14 cellular contexts compared by ENCODE assay signal in the genomic region with DNA sequence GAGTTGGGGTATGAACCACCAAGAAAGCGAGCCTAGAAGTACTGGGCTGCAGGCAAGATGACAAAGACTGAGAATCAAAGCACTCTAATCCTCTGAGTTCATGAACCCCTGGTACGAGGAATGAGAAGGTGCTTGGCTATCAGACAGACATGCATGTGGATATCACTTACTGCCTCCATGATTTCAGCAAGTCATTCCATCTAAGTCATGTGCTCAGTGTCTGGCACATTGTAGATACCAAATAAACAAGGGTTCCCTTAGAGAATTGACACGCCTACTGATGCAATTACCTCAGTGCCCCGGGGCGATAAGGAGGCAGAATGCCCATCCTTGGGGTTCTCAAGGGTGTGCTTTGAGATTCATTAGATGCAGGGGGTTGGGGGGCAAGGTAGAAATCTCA.
DNase-seq lines count a peak whose midpoint lies in the region; ATAC-seq, FAIRE-seq and TF ChIP-seq lines count a peak whose summit lies in the region.
"Had no signal": no experiment of that assay in that cellular context is flagged by ENCODE, and none has a peak within 500 bp of the region (broad histone marks: within the 10 kb centered on the region; RNA-seq: fewer than 3 reads in every experiment).

No MANE protein-coding gene starts in this region.

- in situ Hi-C loops in gastrocnemius medialis (cut with MboI; ENCODE audit: low sequenced_read_pairs in 4 of 4), result loop anchor here in 1 of 4 donors (10.0 kb wide), 1 partner anchor 67 kb away; no protein-coding TSS in a partner anchor

- H3K9me3 ChIP-seq in SJCRH30 (replicated peaks), result peaks cover 8% of the 10 kb centered on the region
- H3K9me3 ChIP-seq in heart left ventricle, result peaks cover 0 to 4% (median 0%) of the 10 kb centered on the region in 12 donors
- H3K9me3 ChIP-seq in gastrocnemius medialis, result no peaks in the 10 kb centered on the region
- H3K9me3 ChIP-seq: thoracic aorta had no signal

- peak overlapping the region; percentile 33; the same call in 1 of the 2 replicates for H3K27ac ChIP-seq in SJCRH30
- peak overlapping the region in 5 of 12 donors; percentile 37 to 86 (median 60) for H3K27ac ChIP-seq in heart left ventricle
- H3K27ac ChIP-seq in gastrocnemius medialis, result peak overlapping the region; percentile 89 to 98 (median 98)
- H3K27ac ChIP-seq: thoracic aorta had no signal

- no peak for FAIRE-seq in RCC 7860 (lab: Jason Lieb, UNC)
- FAIRE-seq: GM12892 had no signal

- H3K36me3 ChIP-seq in SJCRH30, result no peaks in the 10 kb centered on the region
- H3K36me3 ChIP-seq in heart left ventricle, result no peaks in the 10 kb centered on the region
- no peaks in the 10 kb centered on the region for H3K36me3 ChIP-seq in gastrocnemius medialis
- H3K36me3 ChIP-seq: thoracic aorta had no signal

- TF ChIP-seq POLR2A in heart left ventricle (IDR thresholded peaks at IDR 0.05) (no peak), gastrocnemius medialis (IDR thresholded peaks at IDR 0.05) (peak in 1 of 2 donors; percentile 48)

- no peaks in the 10 kb centered on the region for H3K4me1 Mint-ChIP-seq in HFFc6 (ENCODE audit: low read depth)
- H3K4me1 Mint-ChIP-seq: activated naive CD8-positive, alpha-beta T cell treated with anti-CD3 and anti-CD28 coated beads, Interleukin-2, amount 10 ng/mL, durations not matched to agents 7 days and 5 days had no signal

- H3K4me3 Mint-ChIP-seq in HFFc6, result no peak overlapping the region
- H3K4me3 Mint-ChIP-seq: activated naive CD8-positive, alpha-beta T cell treated with anti-CD3 and anti-CD28 coated beads, Interleukin-2, amount 10 ng/mL, durations not matched to agents 7 days and 5 days; H9 had no signal

- TF ChIP-seq CTCF in HFFc6 (IDR thresholded peaks at IDR 0.05) (no peak), heart left ventricle (IDR thresholded peaks at IDR 0.05) (no peak), gastrocnemius medialis (IDR thresholded peaks at IDR 0.05 in 4 of 5, conservative IDR thresholded peaks at IDR 0.05 in 1 of 5) (no peak)

- no peak overlapping the region for H3K27ac Mint-ChIP-seq in HFFc6
- H3K27ac Mint-ChIP-seq: activated naive CD8-positive, alpha-beta T cell treated with anti-CD3 and anti-CD28 coated beads, Interleukin-2, amount 10 ng/mL, durations not matched to agents 7 days and 5 days had no signal

- intact Hi-C loops in heart left ventricle (cut with DNase I) (loop anchor here in 1 of 10 donors (5.0 kb wide), 1 partner anchor 130 kb away; no protein-coding TSS in a partner anchor), gastrocnemius medialis (cut with DNase I; ENCODE audit: low total_unique reads) (no loop called here)

- H3K4me3 ChIP-seq in SJCRH30 (no peak overlapping the region), heart left ventricle (no peak overlapping the region), gastrocnemius medialis (no peak overlapping the region)
- H3K4me3 ChIP-seq: thoracic aorta had no signal

- ATAC-seq in heart left ventricle (peak; percentile 44 to 82 (median 68)), gastrocnemius medialis (peak; percentile 43 to 45), GM19395 (IDR thresholded peaks at IDR 0.05; ENCODE audit: unreplicated experiment) (no peak)

- H3K27me3 Mint-ChIP-seq in HFFc6 (ENCODE audit: insufficient read depth), result peaks cover 13% of the 10 kb centered on the region

- no peaks in the 10 kb centered on the region for H3K9me3 Mint-ChIP-seq in HFFc6
- H3K9me3 Mint-ChIP-seq: activated naive CD8-positive, alpha-beta T cell treated with anti-CD3 and anti-CD28 coated beads, Interleukin-2, amount 10 ng/mL, durations not matched to agents 7 days and 5 days had no signal

- DNase-seq in HFFc6, result peak; percentile 20
- DNase-seq in SJCRH30, result peak; percentile 40 to 57
- no peak for DNase-seq in heart left ventricle
- DNase-seq in gastrocnemius medialis, result peak; percentile 61 to 63
- DNase-seq in SKM-1 treated with dmso at 0.1 percent for 144 hours (lab: John Stamatoyannopoulos, UW; ENCODE audit: unreplicated experiment), result no peak
- DNase-seq in RCC 7860 (ENCODE audit: low spot score), result no peak
- DNase-seq: activated naive CD8-positive, alpha-beta T cell treated with anti-CD3 and anti-CD28 coated beads, Interleukin-2, amount 10 ng/mL, durations not matched to agents 7 days and 5 days; H9; NCI-H2107; retina; T-helper 9 cell had no signal

- H3K27me3 ChIP-seq in SJCRH30, result no peaks in the 10 kb centered on the region
- no peaks in the 10 kb centered on the region for H3K27me3 ChIP-seq in heart left ventricle
- no peaks in the 10 kb centered on the region for H3K27me3 ChIP-seq in gastrocnemius medialis

- H3K4me1 ChIP-seq in SJCRH30 (peaks cover 40% of the 10 kb centered on the region), heart left ventricle (peaks cover 4 to 41% (median 23%) of the 10 kb centered on the region in 12 donors), gastrocnemius medialis (peaks cover 50 to 51% of the 10 kb centered on the region in 2 donors)

- WGBS in heart left ventricle, 4 donors, result 25 to 46% (median 37%) methylated on average over 5 of the region's 5 CpGs

- H3K36me3 Mint-ChIP-seq in HFFc6 (ENCODE audit: low read depth), result no peaks in the 10 kb centered on the region
- H3K36me3 Mint-ChIP-seq: activated naive CD8-positive, alpha-beta T cell treated with anti-CD3 and anti-CD28 coated beads, Interleukin-2, amount 10 ng/mL, durations not matched to agents 7 days and 5 days had no signal

Comparison
In these comparisons a context has a peak if more than half of its experiments do, and no peak if none do; other contexts are left out.
1. DNase-seq: peak in HFFc6 (single experiment), SJCRH30 (2 of 2) and gastrocnemius medialis (2 of 2); none in heart left ventricle (0 of 5), SKM-1 treated with dmso at 0.1 percent for 144 hours (single experiment) and RCC 7860 (single experiment).